9 cellular contexts compared by ENCODE assay signal in genomic region chr13:51562011-51562671, GRCh38. TPM values are rescaled to one million over a fixed set of nuclear protein-coding genes. Genes with fewer than 3 reads are reported as not detected.
DNase-seq lines count a peak whose midpoint lies in the region; ATAC-seq lines count a peak whose summit lies in the region.
"Had no signal": no experiment of that assay in that cellular context is flagged by ENCODE, and none has a peak within 500 bp of the region (broad histone marks: within the 10 kb centered on the region; RNA-seq: fewer than 3 reads in every experiment).

No MANE protein-coding gene starts in this region.

- peaks cover 20% of the 10 kb centered on the region for H3K4me1 Mint-ChIP-seq in activated T-helper 17 cell treated with anti-CD3 and anti-CD28 coated beads, Interleukin-2, amount 50 U/mL, for 72 hours

- no peaks in the 10 kb centered on the region for H3K27me3 Mint-ChIP-seq in activated T-helper 17 cell treated with anti-CD3 and anti-CD28 coated beads, Interleukin-2, amount 50 U/mL, for 72 hours

- H3K9me3 Mint-ChIP-seq in activated T-helper 17 cell treated with anti-CD3 and anti-CD28 coated beads, Interleukin-2, amount 50 U/mL, for 72 hours, result no peaks in the 10 kb centered on the region

- H3K4me3 Mint-ChIP-seq in activated T-helper 17 cell treated with anti-CD3 and anti-CD28 coated beads, Interleukin-2, amount 50 U/mL, for 72 hours, result peak overlapping the region; percentile 54

- ATAC-seq in GM19395 (IDR thresholded peaks at IDR 0.05; ENCODE audit: unreplicated experiment) (peak; percentile 79), HG03097 (IDR thresholded peaks at IDR 0.05; ENCODE audit: low FRiP score, unreplicated experiment) (peak; percentile 89)
- ATAC-seq in activated T-helper 17 cell treated with anti-CD3 and anti-CD28 coated beads, Interleukin-2, amount 50 U/mL, for 72 hours (replicated peaks), result peak; percentile 90
- ATAC-seq: Panc1 had no signal

- no peaks in the 10 kb centered on the region for H3K36me3 Mint-ChIP-seq in activated T-helper 17 cell treated with anti-CD3 and anti-CD28 coated beads, Interleukin-2, amount 50 U/mL, for 72 hours (ENCODE audit: low read depth)

- peak; percentile 88 for DNase-seq in CD1c-positive myeloid dendritic cell (ENCODE audit: extremely low spot score)
- DNase-seq in COLO829 (ENCODE audit: low spot score), result no peak
- DNase-seq in KG1 (lab: John Stamatoyannopoulos, UW), result no peak
- no peak for DNase-seq in cerebellar nuclear complex (lab: John Stamatoyannopoulos, UW)
- DNase-seq in AG08396 (ENCODE audit: low spot score), result no peak

- H3K27ac Mint-ChIP-seq in activated T-helper 17 cell treated with anti-CD3 and anti-CD28 coated beads, Interleukin-2, amount 50 U/mL, for 72 hours, result peak overlapping the region; percentile 71

RNA-seq across cellular contexts. Expression of gene WDFY2, which starts 22.1 kb away (rescaled TPM):
- 10 to 100 TPM; 16.8 to 31.5 TPM for total RNA-seq in activated T-helper 17 cell treated with anti-CD3 and anti-CD28 coated beads, Interleukin-2, amount 50 U/mL, for 72 hours
